ENCODE assay signal across 9 cellular contexts in the genomic region with DNA sequence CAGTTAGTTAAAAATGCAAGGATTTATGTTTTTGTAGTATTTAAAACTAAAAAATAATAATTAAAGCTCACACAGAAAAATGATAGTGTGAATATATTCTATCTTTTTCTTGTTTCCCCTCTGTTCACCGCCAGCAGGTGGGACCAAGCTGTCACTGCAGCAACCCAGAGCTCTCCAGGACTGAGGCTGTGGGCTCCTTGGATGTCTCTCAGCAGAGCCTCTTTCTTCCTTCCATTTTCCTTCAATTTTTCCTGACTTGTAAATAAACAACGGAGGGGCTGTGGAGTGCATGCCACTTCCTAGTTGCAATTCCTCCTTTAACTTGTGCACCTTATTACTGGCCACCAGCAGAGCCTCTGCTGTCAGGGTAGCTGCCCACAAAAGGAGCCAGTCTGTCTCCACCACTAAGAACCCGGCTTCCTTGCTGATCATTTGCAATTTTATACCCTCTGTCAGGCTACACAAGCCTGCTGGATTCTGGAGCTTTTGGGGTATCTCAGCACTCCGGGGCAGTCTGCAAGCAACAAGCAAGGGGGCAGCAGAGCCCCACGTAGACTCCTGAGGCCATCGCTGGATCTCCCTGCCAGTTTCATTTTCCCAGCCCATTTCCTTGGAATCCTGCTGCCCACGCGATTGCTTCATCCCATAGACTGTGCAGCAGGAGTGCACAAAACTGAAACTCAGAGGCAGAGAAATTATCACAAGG.
DNase-seq lines count a peak whose midpoint lies in the region; ATAC-seq and TF ChIP-seq lines count a peak whose summit lies in the region.
"Had no signal": no experiment of that assay in that cellular context is flagged by ENCODE, and none has a peak within 500 bp of the region (broad histone marks: within the 10 kb centered on the region; RNA-seq: fewer than 3 reads in every experiment).

No MANE protein-coding gene starts in this region.

- intact Hi-C loops in activated CD4-positive, alpha-beta T cell treated with anti-CD3 and anti-CD28 coated beads, Interleukin-2, amount 10 ng/mL, durations not matched to agents 24 days and 14 days (cut with micrococcal nuclease), result no loop called here
- intact Hi-C loops in lower leg skin (cut with DNase I; ENCODE audit: low total_unique reads), result no loop called here

- no peaks in the 10 kb centered on the region for H3K36me3 ChIP-seq in BE2C

- H3K9me3 Mint-ChIP-seq in activated CD4-positive, alpha-beta T cell treated with anti-CD3 and anti-CD28 coated beads, Interleukin-2, amount 10 ng/mL, durations not matched to agents 24 days and 14 days, result no peaks in the 10 kb centered on the region

- H3K9me3 ChIP-seq in BE2C, result no peaks in the 10 kb centered on the region

- no peaks in the 10 kb centered on the region for H3K4me1 Mint-ChIP-seq in activated CD4-positive, alpha-beta T cell treated with anti-CD3 and anti-CD28 coated beads, Interleukin-2, amount 10 ng/mL, durations not matched to agents 24 days and 14 days
- H3K4me1 Mint-ChIP-seq: central memory CD8-positive, alpha-beta T cell had no signal

- peaks cover 3% of the 10 kb centered on the region; the same call in 1 of the 2 replicates for H3K4me1 ChIP-seq in BE2C

- H3K27ac Mint-ChIP-seq in activated CD4-positive, alpha-beta T cell treated with anti-CD3 and anti-CD28 coated beads, Interleukin-2, amount 10 ng/mL, durations not matched to agents 24 days and 14 days, result no peak overlapping the region

- no peak for TF ChIP-seq POLR2A in lower leg skin (IDR thresholded peaks at IDR 0.05)

- no peaks in the 10 kb centered on the region for H3K27me3 Mint-ChIP-seq in activated CD4-positive, alpha-beta T cell treated with anti-CD3 and anti-CD28 coated beads, Interleukin-2, amount 10 ng/mL, durations not matched to agents 24 days and 14 days
- H3K27me3 Mint-ChIP-seq: central memory CD8-positive, alpha-beta T cell had no signal

- no peaks in the 10 kb centered on the region for H3K36me3 Mint-ChIP-seq in activated CD4-positive, alpha-beta T cell treated with anti-CD3 and anti-CD28 coated beads, Interleukin-2, amount 10 ng/mL, durations not matched to agents 24 days and 14 days (ENCODE audit: low read depth)

- H3K4me3 ChIP-seq in BE2C (ENCODE audit: low read depth, low read length), result peak overlapping the region; percentile 48
- peak overlapping the region; percentile 31 for H3K4me3 ChIP-seq in astrocyte of the cerebellum (ENCODE audit: low read depth, low read length)
- no peak overlapping the region for H3K4me3 ChIP-seq in lower leg skin (ENCODE audit: low read depth, poor library complexity, severe bottlenecking)

- WGBS in lower leg skin, 2 donors, result 23 to 29% methylated on average over 8 of the region's 8 CpGs

- in situ Hi-C loops in astrocyte of the cerebellum (cut with HindIII; ENCODE audit: low sequenced_read_pairs), result no loop called here

- DNase-seq in BE2C, result peak; percentile 82
- peak; percentile 60 for DNase-seq in NCI-H1092 treated with DMSO at 0.1 percent for 48 hours (lab: John Stamatoyannopoulos, UW)
- peak; percentile 68 for DNase-seq in astrocyte of the cerebellum (ENCODE audit: low read depth)
- peak; percentile 46 for DNase-seq in iPS-NIHi11 (ENCODE audit: low spot score)
- DNase-seq in superior temporal gyrus (ENCODE audit: extremely low spot score), result peak; percentile 27
- DNase-seq in activated CD4-positive, alpha-beta T cell treated with anti-CD3 and anti-CD28 coated beads, Interleukin-2, amount 10 ng/mL, durations not matched to agents 24 days and 14 days, result no peak
- no peak for DNase-seq in lower leg skin (ENCODE audit: low spot score in 2 of 2)

- ATAC-seq in HG02610 (IDR thresholded peaks at IDR 0.05; ENCODE audit: unreplicated experiment), result no peak

- no peaks in the 10 kb centered on the region for H3K27me3 ChIP-seq in BE2C

- TF ChIP-seq CTCF in BE2C (IDR thresholded peaks at IDR 0.05; ENCODE audit: low read depth, low read length), result peak; percentile 94
- TF ChIP-seq CTCF in astrocyte of the cerebellum (IDR thresholded peaks at IDR 0.05; ENCODE audit: low read depth, low read length, missing control alignments), result peak; percentile 83
- TF ChIP-seq CTCF in lower leg skin (IDR thresholded peaks at IDR 0.05), result no peak

- no peak overlapping the region for H3K4me3 Mint-ChIP-seq in activated CD4-positive, alpha-beta T cell treated with anti-CD3 and anti-CD28 coated beads, Interleukin-2, amount 10 ng/mL, durations not matched to agents 24 days and 14 days
- H3K4me3 Mint-ChIP-seq: central memory CD8-positive, alpha-beta T cell had no signal

Comparison
In these comparisons a context has a peak if more than half of its experiments do, and no peak if none do; other contexts are left out.
1. DNase-seq: peak in BE2C (single experiment), NCI-H1092 treated with DMSO at 0.1 percent for 48 hours (single experiment), astrocyte of the cerebellum (single experiment), iPS-NIHi11 (single experiment) and superior temporal gyrus (single experiment); none in activated CD4-positive, alpha-beta T cell treated with anti-CD3 and anti-CD28 coated beads, Interleukin-2, amount 10 ng/mL, durations not matched to agents 24 days and 14 days (single experiment) and lower leg skin (0 of 2).
2. CTCF ChIP-seq: peak in BE2C (single experiment) and astrocyte of the cerebellum (single experiment); none in lower leg skin (0 of 3).